12 cellular contexts compared by ENCODE assay signal in the genomic region with DNA sequence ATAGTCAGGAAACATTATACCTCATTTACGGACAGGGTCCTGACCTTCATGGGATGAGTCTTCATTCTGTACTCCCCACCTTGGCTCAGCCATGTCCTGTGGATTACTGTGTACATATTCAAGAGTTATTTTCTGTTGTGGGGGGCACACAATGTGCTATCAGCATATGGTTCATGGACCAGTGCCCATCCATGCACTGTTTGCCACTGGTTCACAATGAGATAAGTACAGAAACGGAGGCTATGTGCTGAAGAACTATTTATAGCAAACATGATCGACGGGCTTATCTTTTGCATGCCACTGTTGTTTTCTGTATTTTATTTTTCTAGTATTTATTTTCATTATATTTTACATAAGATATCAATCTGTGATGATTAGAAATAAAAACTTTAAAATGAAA. TPM values are rescaled to one million over a fixed set of nuclear protein-coding genes. Genes with fewer than 3 reads are reported as not detected.
"Had no signal": no experiment of that assay in that cellular context is flagged by ENCODE, and none has a peak within 500 bp of the region (broad histone marks: within the 10 kb centered on the region; RNA-seq: fewer than 3 reads in every experiment).

No MANE protein-coding gene starts in this region.

- H3K36me3 ChIP-seq: neutrophil, tibial nerve had no signal

- H3K27ac ChIP-seq: coronary artery, neutrophil, skin epidermis, tibial nerve had no signal

- H3K9me3 ChIP-seq: neutrophil, tibial nerve had no signal

- H3K27me3 ChIP-seq: neutrophil, tibial nerve had no signal

- DNase-seq: activated CD8-positive, alpha-beta memory T cell treated with anti-CD3 and anti-CD28 coated beads, Interleukin-2, amount 50 U/mL, for 4 hours; activated naive CD4-positive, alpha-beta T cell treated with Interleukin-2 at 50 U/mL for 16 hours; activated naive CD8-positive, alpha-beta T cell treated with anti-CD3 and anti-CD28 coated beads, Interleukin-2, amount 50 U/mL, for 24 hours; endodermal cell; glutamatergic neuron; naive B cell; SHP77 treated with DMSO at 0.1 percent for 48 hours; T-helper 9 cell had no signal

- H3K4me1 ChIP-seq: tibial nerve had no signal

- H3K4me3 ChIP-seq: coronary artery, skin epidermis, tibial nerve had no signal

RNA-seq across cellular contexts. Expression of a gene that starts 56.4 kb away (rescaled TPM):
- total RNA-seq: endodermal cell had no signal
